Comparison of ENCODE assay signal across 9 cellular contexts in genomic region chr12:75979181-75979580, GRCh38. TPM values are rescaled to one million over a fixed set of nuclear protein-coding genes. Genes with fewer than 3 reads are reported as not detected.
DNase-seq lines count a peak whose midpoint lies in the region; TF ChIP-seq lines count a peak whose summit lies in the region.
"Had no signal": no experiment of that assay in that cellular context is flagged by ENCODE, and none has a peak within 500 bp of the region (broad histone marks: within the 10 kb centered on the region; RNA-seq: fewer than 3 reads in every experiment).

No MANE protein-coding gene starts in this region.

- no peaks in the 10 kb centered on the region for H3K9me3 ChIP-seq in Peyer's patch
- H3K9me3 ChIP-seq in effector memory CD4-positive, alpha-beta T cell (ENCODE audit: control insufficient read depth, low read length): no peaks in the 10 kb centered on the region

- peak overlapping the region; percentile 66 for H3K4me3 Mint-ChIP-seq in activated T-cell treated with anti-CD3 and anti-CD28 coated beads, Interleukin-2, amount 50 U/mL, for 24 hours

- TF ChIP-seq CTCF in Peyer's patch (IDR thresholded peaks at IDR 0.05): no peak

- H3K36me3 Mint-ChIP-seq in activated T-cell treated with anti-CD3 and anti-CD28 coated beads, Interleukin-2, amount 50 U/mL, for 24 hours (ENCODE audit: low read depth): no peaks in the 10 kb centered on the region

- H3K27ac ChIP-seq in Peyer's patch: peak overlapping the region in 3 of 4 donors; percentile 40 to 81 (median 70)
- H3K27ac ChIP-seq in effector memory CD4-positive, alpha-beta T cell (ENCODE audit: insufficient read depth, low read length, poor library complexity, severe bottlenecking): peak overlapping the region; percentile 81
- H3K27ac ChIP-seq: VCaP had no signal

- no peak overlapping the region for H3K4me3 ChIP-seq in Peyer's patch
- no peak overlapping the region for H3K4me3 ChIP-seq in effector memory CD4-positive, alpha-beta T cell (ENCODE audit: insufficient read depth, low read depth, low read length, poor library complexity, severe bottlenecking)

- no peak for DNase-seq in activated T-cell treated with anti-CD3 and anti-CD28 coated beads, Interleukin-2, amount 50 U/mL, for 24 hours
- DNase-seq in activated T-cell treated with anti-CD3 and anti-CD28 coated beads, Interleukin-2, amount 50 U/mL, for 1 hour: no peak
- DNase-seq in Peyer's patch: no peak
- DNase-seq in effector memory CD4-positive, alpha-beta T cell: peak in 2 of 3 donors; percentile 7 to 13
- DNase-seq in stimulated activated CD4-positive, alpha-beta T cell treated with anti-CD3 and anti-CD28 coated beads, Interleukin-4, amount 100 ng/mL, for 24 hours: peak; percentile 62
- no peak for DNase-seq in superior temporal gyrus (ENCODE audit: extremely low spot score)
- no peak for DNase-seq in NK-92 (lab: John Stamatoyannopoulos, UW; ENCODE audit: unreplicated experiment)
- no peak for DNase-seq in NCI-H2029 treated with DMSO at 0.1 percent for 48 hours (lab: John Stamatoyannopoulos, UW)

- H3K4me1 ChIP-seq in Peyer's patch: peaks cover 0 to 19% (median 10%) of the 10 kb centered on the region in 4 donors
- peaks cover 23% of the 10 kb centered on the region for H3K4me1 ChIP-seq in effector memory CD4-positive, alpha-beta T cell (ENCODE audit: control insufficient read depth, insufficient read depth, low read length, poor library complexity, severe bottlenecking)

- H3K9me3 Mint-ChIP-seq in activated T-cell treated with anti-CD3 and anti-CD28 coated beads, Interleukin-2, amount 50 U/mL, for 24 hours: no peaks in the 10 kb centered on the region

- no peaks in the 10 kb centered on the region for H3K27me3 ChIP-seq in Peyer's patch
- H3K27me3 ChIP-seq in effector memory CD4-positive, alpha-beta T cell (replicated peaks; ENCODE audit: control insufficient read depth, insufficient read depth, low read length, poor library complexity, severe bottlenecking): no peaks in the 10 kb centered on the region

- no peaks in the 10 kb centered on the region for H3K27me3 Mint-ChIP-seq in activated T-cell treated with anti-CD3 and anti-CD28 coated beads, Interleukin-2, amount 50 U/mL, for 24 hours

- peak overlapping the region; percentile 99 for H3K27ac Mint-ChIP-seq in activated T-cell treated with anti-CD3 and anti-CD28 coated beads, Interleukin-2, amount 50 U/mL, for 24 hours

- H3K36me3 ChIP-seq in Peyer's patch: no peaks in the 10 kb centered on the region
- no peaks in the 10 kb centered on the region for H3K36me3 ChIP-seq in effector memory CD4-positive, alpha-beta T cell (ENCODE audit: control insufficient read depth, insufficient read depth, low read length)

- H3K4me1 Mint-ChIP-seq in activated T-cell treated with anti-CD3 and anti-CD28 coated beads, Interleukin-2, amount 50 U/mL, for 24 hours (ENCODE audit: low read depth): peaks cover 81% of the 10 kb centered on the region

- TF ChIP-seq POLR2A in Peyer's patch (IDR thresholded peaks at IDR 0.05): no peak

RNA-seq across cellular contexts. Expression of gene PHLDA1, which starts 52.4 kb away (rescaled TPM):
- total RNA-seq in Peyer's patch: 10 to 100 TPM in 1 of 4 donors, 1 to 10 TPM in 3; 4.6 to 25.6 (median 6.0) TPM

Comparison
In these comparisons a context has a peak if more than half of its experiments do, and no peak if none do; other contexts are left out.
1. DNase-seq: peak in effector memory CD4-positive, alpha-beta T cell (2 of 3) and stimulated activated CD4-positive, alpha-beta T cell treated with anti-CD3 and anti-CD28 coated beads, Interleukin-4, amount 100 ng/mL, for 24 hours (single experiment); none in activated T-cell treated with anti-CD3 and anti-CD28 coated beads, Interleukin-2, amount 50 U/mL, for 24 hours (single experiment), activated T-cell treated with anti-CD3 and anti-CD28 coated beads, Interleukin-2, amount 50 U/mL, for 1 hour (single experiment), Peyer's patch (0 of 3), superior temporal gyrus (single experiment), NK-92 (single experiment) and NCI-H2029 treated with DMSO at 0.1 percent for 48 hours (single experiment).